Comparison of ENCODE assay signal across 1 cellular context in the genomic region with DNA sequence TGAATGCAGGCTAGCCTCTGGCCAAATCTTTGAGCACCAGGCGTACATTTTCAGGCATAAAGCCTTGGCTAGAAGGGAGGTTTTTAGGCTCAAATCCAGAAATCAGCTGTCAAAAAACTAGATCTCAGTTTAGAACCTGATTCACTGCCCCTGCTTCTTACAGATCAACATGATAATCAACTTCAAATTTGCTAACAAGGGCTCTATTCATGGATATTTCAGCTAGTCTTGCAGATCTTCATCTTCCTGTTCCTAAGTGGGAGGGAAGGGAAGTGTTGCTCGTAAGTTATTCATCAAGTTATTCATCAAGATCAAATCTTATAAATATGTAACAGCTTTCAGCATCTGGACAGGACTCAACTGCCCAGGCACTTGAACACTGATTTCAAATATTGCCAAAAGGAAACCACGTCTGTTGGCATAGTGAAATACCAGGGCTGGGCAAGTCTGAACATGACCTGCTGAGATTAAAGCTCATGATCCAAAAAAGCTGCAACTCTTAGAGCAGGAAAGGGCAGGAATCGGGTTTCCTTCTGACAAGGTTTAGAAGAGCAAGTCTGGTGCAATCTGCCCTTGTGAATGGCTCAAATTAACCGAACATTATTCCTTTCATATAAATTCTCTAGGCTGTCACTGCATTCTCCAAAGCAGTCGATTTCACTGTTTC.
TF ChIP-seq lines count a peak whose summit lies in the region.

No MANE protein-coding gene starts in this region.

TF ChIP-seq in HCT116, 20 proteins besides CTCF, POLR2A, EP300 and RAD21 (continued from another document):
- TF ChIP-seq YY1 (IDR thresholded peaks at IDR 0.05; ENCODE audit: extremely low read depth, insufficient replicate concordance, low read depth, low read length) (no peak), SRF (IDR thresholded peaks at IDR 0.05; ENCODE audit: low read depth) (no peak), CEBPB (IDR thresholded peaks at IDR 0.05; ENCODE audit: low read depth) (no peak), EGR1 (IDR thresholded peaks at IDR 0.05; ENCODE audit: low read depth) (no peak), ZNF274 (IDR thresholded peaks at IDR 0.05; ENCODE audit: low read depth, low read length) (no peak), JUND (IDR thresholded peaks at IDR 0.05) (no peak), EZH2 (IDR thresholded peaks at IDR 0.05) (no peak)
- TF ChIP-seq, protein P1, sequence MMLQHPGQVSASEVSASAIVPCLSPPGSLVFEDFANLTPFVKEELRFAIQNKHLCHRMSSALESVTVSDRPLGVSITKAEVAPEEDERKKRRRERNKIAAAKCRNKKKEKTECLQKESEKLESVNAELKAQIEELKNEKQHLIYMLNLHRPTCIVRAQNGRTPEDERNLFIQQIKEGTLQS (IDR thresholded peaks at IDR 0.05) = no peak
